In the genomic region with DNA sequence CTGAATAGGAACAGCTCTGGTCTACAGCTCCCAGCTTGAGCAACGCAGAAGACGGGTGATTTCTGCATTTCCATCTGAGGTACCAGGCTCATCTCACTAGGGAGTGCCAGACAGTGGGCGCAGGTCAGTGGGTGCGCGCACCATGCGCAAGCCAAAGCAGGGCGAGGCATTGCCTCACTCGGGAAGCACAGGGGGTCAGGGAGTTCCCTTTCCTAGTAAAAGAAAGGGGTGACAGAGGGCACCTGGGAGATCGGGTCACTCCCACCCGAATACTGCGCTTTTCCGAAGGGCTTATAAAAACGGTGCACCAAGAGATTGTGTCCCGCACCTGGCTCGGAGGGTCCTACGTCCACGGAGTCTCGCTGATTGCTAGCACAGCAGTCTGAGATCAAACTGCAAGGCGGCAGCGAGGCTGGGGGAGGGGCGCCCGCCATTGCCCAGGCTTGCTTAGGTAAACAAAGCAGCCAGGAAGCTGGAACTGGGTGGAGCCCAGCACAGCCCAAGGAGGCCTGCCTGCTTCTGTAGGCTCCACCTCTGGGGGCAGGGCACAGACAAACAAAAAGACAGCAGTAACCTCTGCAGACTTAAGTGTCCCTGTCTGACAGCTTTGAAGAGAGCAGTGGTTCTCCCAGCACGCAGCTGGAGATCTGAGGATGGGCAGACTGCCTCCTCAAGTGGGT, we compare ENCODE assay signal across 7 cellular contexts.
DNase-seq lines count a peak whose midpoint lies in the region; ATAC-seq, FAIRE-seq and TF ChIP-seq lines count a peak whose summit lies in the region.
"Not testable (repeated sequence)": the region's sequence is repeated elsewhere in the genome, so short reads cannot be mapped to it uniquely, and the experiment has no call there.

No MANE protein-coding gene starts in this region.

- not testable (repeated sequence) for H4K8ac ChIP-seq in neuronal stem cell (ENCODE audit: low read depth, low read length)

- not testable (repeated sequence) for TF ChIP-seq POLR2A in HepG2 (IDR thresholded peaks at IDR 0.05; ENCODE audit: insufficient read depth in 1 of 2, low read depth in 2 of 2, low read length in 2 of 2)

- ATAC-seq in WTC11, HepG2: not testable (repeated sequence)

- peak overlapping the region; percentile 39 for H3K9ac ChIP-seq in HUES6 (ENCODE audit: low read length)
- H3K9ac ChIP-seq in HepG2 (ENCODE audit: insufficient read depth, low read depth, low read length); neuronal stem cell (ENCODE audit: low read depth, low read length, poor library complexity): not testable (repeated sequence)

- H3K4me3 Mint-ChIP-seq in WTC11, result not testable (repeated sequence)

- TF ChIP-seq RAD21 in HepG2 (CRISPR knock-in tag; IDR thresholded peaks at IDR 0.05), result not testable (repeated sequence)

- CTCF ChIA-PET in PC-9 (lab: Charles Lee); WTC11 (lab: Charles Lee); HepG2 (lab: Yijun Ruan, JAX; ENCODE audit: low intra/inter-chr PET ratio, low total read pairs): not testable (repeated sequence)

- H3K9me3 Mint-ChIP-seq in WTC11, result peaks cover 22% of the 10 kb centered on the region

- H2BK120ac ChIP-seq in neuronal stem cell (ENCODE audit: low read depth, low read length), result not testable (repeated sequence)

- peaks cover 11% of the 10 kb centered on the region for H3K4me1 ChIP-seq in HUES6 (ENCODE audit: control insufficient read depth, insufficient read depth, low read length)
- 0 out of 2 replicates have a peak, but pooled peaks cover 12% of the 10 kb centered on the region for H3K4me1 ChIP-seq in PC-9 (replicated peaks; ENCODE audit: insufficient read depth)
- peaks cover 27% of the 10 kb centered on the region for H3K4me1 ChIP-seq in HepG2 (ENCODE audit: insufficient read depth, low read length)
- H3K4me1 ChIP-seq in neuronal stem cell (ENCODE audit: control insufficient read depth in 2 of 2, insufficient read depth in 1 of 2, low read depth in 1 of 2, low read length in 2 of 2), result not testable (repeated sequence)

- not testable (repeated sequence) for H3F3A ChIP-seq in PC-9 (ENCODE audit: insufficient read depth, low read depth)

- WGBS in HepG2 (ENCODE audit: low lambda C conversion rate), result 77% methylated on average over 18 of the region's 23 CpGs
- whole genome bisulfite sequencing in neuronal stem cell (ENCODE audit: extremely low coverage in 2 of 2, insufficient read length in 2 of 2, insufficient replicate concordance in 1 of 2), 2 donors, result no CpG with 5 or more reads among the region's 23 CpGs

- not testable (repeated sequence) for BruUV-seq in PC-9 (replicated peaks; lab: Mats Ljungman, UMichigan); HepG2 (replicated peaks; lab: Mats Ljungman, UMichigan)

- not testable (repeated sequence) for H3K23ac ChIP-seq in neuronal stem cell (ENCODE audit: low read depth, low read length, poor library complexity)

- peak overlapping the region; percentile 83 for H3K4me2 ChIP-seq in PC-9
- H3K4me2 ChIP-seq in HepG2 (ENCODE audit: low read depth, low read length); neuronal stem cell (ENCODE audit: insufficient read depth, low read length, poor library complexity, severe bottlenecking): not testable (repeated sequence)

- not testable (repeated sequence) for H3K18ac ChIP-seq in neuronal stem cell (ENCODE audit: low read length)

- peaks cover 36% of the 10 kb centered on the region for H3K4me1 Mint-ChIP-seq in WTC11

- not testable (repeated sequence) for H3K9me2 ChIP-seq in PC-9 (ENCODE audit: insufficient read depth)

- H3K79me2 ChIP-seq in PC-9 (ENCODE audit: low read depth); HepG2 (ENCODE audit: insufficient read depth, low read length): not testable (repeated sequence)

- H2BK15ac ChIP-seq in neuronal stem cell (ENCODE audit: low read length), result not testable (repeated sequence)

- FAIRE-seq in HepG2 (lab: Jason Lieb, UNC), result not testable (repeated sequence)

- in situ Hi-C loops in HepG2 (cut with HindIII; ENCODE audit: extremely low pct_ligation_motif_present, low pct_unique_long_range_greater_than_20kb), result not testable (repeated sequence)

- not testable (repeated sequence) for H3K36me3 ChIP-seq in HUES6 (ENCODE audit: control insufficient read depth, insufficient read depth, low read length); PC-9 (ENCODE audit: low read depth); HepG2 (replicated peaks in 1 of 2; ENCODE audit: control insufficient read depth in 1 of 2, insufficient read depth in 2 of 2, low read length in 2 of 2); neuronal stem cell (replicated peaks in 1 of 2; ENCODE audit: control insufficient read depth in 2 of 2, insufficient read depth in 2 of 2, low read length in 2 of 2)

- not testable (repeated sequence) for H4K20me1 ChIP-seq in PC-9 (ENCODE audit: insufficient read depth); HepG2 (ENCODE audit: insufficient read depth, low read length)

- H3K27me3 ChIP-seq in HUES6 (ENCODE audit: control insufficient read depth, insufficient read depth, low read length); PC-9 (ENCODE audit: insufficient read depth, low read depth); HepG2 (ENCODE audit: control insufficient read depth in 1 of 2, insufficient read depth in 2 of 2, low read length in 2 of 2); neuronal stem cell (ENCODE audit: control insufficient read depth in 3 of 3, insufficient read depth in 3 of 3, low read depth in 1 of 3, low read length in 3 of 3): not testable (repeated sequence)

- H4K91ac ChIP-seq in neuronal stem cell (ENCODE audit: low read depth, low read length, poor library complexity), result not testable (repeated sequence)

- not testable (repeated sequence) for TF ChIP-seq EP300 in HepG2 (IDR thresholded peaks at IDR 0.05; ENCODE audit: low read depth in 2 of 2, low read length in 2 of 2); HepG2 (CRISPR knock-in tag; IDR thresholded peaks at IDR 0.05; ENCODE audit: borderline replicate concordance)

- H3K9me3 ChIP-seq in HUES6 (ENCODE audit: control insufficient read depth, insufficient read depth, low read depth, low read length); PC-9 (ENCODE audit: insufficient read depth, low read depth); HepG2 (ENCODE audit: low read length); neuronal stem cell (replicated peaks in 1 of 2; ENCODE audit: control insufficient read depth in 2 of 2, insufficient read depth in 1 of 2, low read depth in 1 of 2, low read length in 2 of 2): not testable (repeated sequence)

- H3K4me3 ChIP-seq in HUES6 (ENCODE audit: low read depth, low read length), result peak overlapping the region; percentile 26
- peak overlapping the region; percentile 65 for H3K4me3 ChIP-seq in PC-9
- not testable (repeated sequence) for H3K4me3 ChIP-seq in HepG2 (replicated peaks in 1 of 3; ENCODE audit: insufficient read depth in 1 of 3, low read depth in 2 of 3, low read length in 3 of 3); neuronal stem cell (ENCODE audit: low read length in 2 of 2)

- H3K14ac ChIP-seq in neuronal stem cell (ENCODE audit: low read length), result not testable (repeated sequence)

- H2AK5ac ChIP-seq in neuronal stem cell (ENCODE audit: low read depth, low read length), result not testable (repeated sequence)

- intact Hi-C loops in PC-9 (cut with micrococcal nuclease; ENCODE audit: unreplicated experiment); HepG2 (cut with micrococcal nuclease; ENCODE audit: unreplicated experiment): not testable (repeated sequence)

- H2BK5ac ChIP-seq in neuronal stem cell (ENCODE audit: low read length), result not testable (repeated sequence)

- H3K27ac Mint-ChIP-seq in WTC11, result peak overlapping the region; percentile 77

- H2AFZ ChIP-seq in PC-9 (peak overlapping the region; percentile 90), neuronal stem cell (ENCODE audit: low read length) (peak overlapping the region; percentile 64)
- H2AFZ ChIP-seq in HepG2 (ENCODE audit: low read length), result not testable (repeated sequence)

- not testable (repeated sequence) for TF ChIP-seq CTCF in PC-9 (conservative IDR thresholded peaks at IDR 0.05); WTC11 (IDR thresholded peaks at IDR 0.05); HepG2 (CRISPR knock-in tag; IDR thresholded peaks at IDR 0.05)

- not testable (repeated sequence) for H3K27me3 Mint-ChIP-seq in WTC11 (ENCODE audit: low read depth)

- H3K4ac ChIP-seq in neuronal stem cell (ENCODE audit: low read length), result not testable (repeated sequence)

- H3K79me1 ChIP-seq in neuronal stem cell (ENCODE audit: low read depth, low read length), result not testable (repeated sequence)

- peaks cover 28% of the 10 kb centered on the region for H3K36me3 Mint-ChIP-seq in WTC11

- peak; percentile 53 for DNase-seq in DMS153 (lab: John Stamatoyannopoulos, UW)
- DNase-seq in NCI-H2171 treated with DMSO at 0.1 percent for 48 hours (lab: John Stamatoyannopoulos, UW), result peak; percentile 18
- peak in 1 of 2 experiments; percentile 36 for DNase-seq in PC-9
- DNase-seq in WTC11 (ENCODE audit: low spot score), result peak; percentile 58
- not testable (repeated sequence) for DNase-seq in HepG2 (ENCODE audit: low spot score); neuronal stem cell (ENCODE audit: low spot score)

- not testable (repeated sequence) for H2BK12ac ChIP-seq in neuronal stem cell (ENCODE audit: low read length)

- POLR2A ChIA-PET in PC-9 (lab: Charles Lee; ENCODE audit: unreplicated experiment); WTC11 (lab: Charles Lee); HepG2 (lab: Yijun Ruan, JAX): not testable (repeated sequence)

- not testable (repeated sequence) for H3K27ac ChIP-seq in HUES6 (ENCODE audit: low read depth, low read length); PC-9; HepG2 (ENCODE audit: extremely low read length, insufficient read depth, low read length); neuronal stem cell (replicated peaks; ENCODE audit: low read length)

TF ChIP-seq in WTC11, 78 proteins besides CTCF, POLR2A, EP300 and RAD21:
- peak; percentile 66; the same call in 1 of the 2 replicates for TF ChIP-seq FOXK1 (CRISPR knock-in tag; IDR thresholded peaks at IDR 0.05)
